ENCODE assay signal across 1 cellular context in the genomic region with DNA sequence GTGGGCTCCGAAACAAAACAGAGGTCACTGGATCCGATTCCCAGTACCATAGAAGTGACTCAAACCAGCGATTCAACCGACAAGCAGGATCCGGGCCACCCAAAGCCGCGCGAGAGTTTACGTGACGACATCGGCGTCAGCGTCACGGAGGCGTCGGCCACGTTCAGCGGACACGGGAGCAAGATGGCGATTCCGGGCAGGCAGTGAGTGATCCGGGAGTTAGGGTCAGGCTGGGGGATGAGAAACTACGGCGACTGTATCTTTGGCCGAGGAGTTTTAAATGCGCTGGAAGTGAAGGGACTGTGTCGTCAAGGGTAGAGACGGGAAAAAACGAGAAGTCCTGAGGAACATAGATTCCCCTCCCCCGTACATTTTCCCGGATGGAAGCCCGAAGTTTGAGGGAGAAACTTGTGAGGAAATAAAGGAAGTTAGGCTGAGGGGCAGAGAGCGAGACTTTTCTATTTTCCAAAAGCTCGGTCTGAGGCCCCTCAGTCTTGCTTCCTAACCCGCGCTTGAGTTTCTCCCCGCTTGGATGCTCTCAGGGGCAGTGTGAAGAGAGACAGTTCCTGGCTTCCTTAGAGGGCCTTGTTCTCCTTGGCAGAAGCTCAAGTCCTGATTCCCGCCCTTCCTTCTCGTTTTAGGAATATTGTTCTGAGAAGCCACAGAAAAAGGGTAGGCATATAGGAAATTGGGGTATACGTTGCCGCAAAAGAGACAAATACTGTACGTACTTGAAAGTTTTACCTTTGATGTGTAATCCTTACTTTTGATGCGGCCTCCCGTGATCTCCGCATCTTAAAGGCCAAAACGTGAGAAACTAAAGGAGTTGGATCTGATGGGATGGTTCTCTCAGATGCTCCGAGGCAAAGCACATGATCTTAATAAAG.
TF ChIP-seq lines count a peak whose summit lies in the region.

A gene with protein sequence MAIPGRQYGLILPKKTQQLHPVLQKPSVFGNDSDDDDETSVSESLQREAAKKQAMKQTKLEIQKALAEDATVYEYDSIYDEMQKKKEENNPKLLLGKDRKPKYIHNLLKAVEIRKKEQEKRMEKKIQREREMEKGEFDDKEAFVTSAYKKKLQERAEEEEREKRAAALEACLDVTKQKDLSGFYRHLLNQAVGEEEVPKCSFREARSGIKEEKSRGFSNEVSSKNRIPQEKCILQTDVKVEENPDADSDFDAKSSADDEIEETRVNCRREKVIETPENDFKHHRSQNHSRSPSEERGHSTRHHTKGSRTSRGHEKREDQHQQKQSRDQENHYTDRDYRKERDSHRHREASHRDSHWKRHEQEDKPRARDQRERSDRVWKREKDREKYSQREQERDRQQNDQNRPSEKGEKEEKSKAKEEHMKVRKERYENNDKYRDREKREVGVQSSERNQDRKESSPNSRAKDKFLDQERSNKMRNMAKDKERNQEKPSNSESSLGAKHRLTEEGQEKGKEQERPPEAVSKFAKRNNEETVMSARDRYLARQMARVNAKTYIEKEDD (plus strand): TSS at position 156 of the 887 bp plus-strand sequence. CDS start 28 bp downstream, at position 184.

TF ChIP-seq in HepG2, 621 proteins besides CTCF, POLR2A, EP300 and RAD21 (continued from another document and continues in another):
- TF ChIP-seq, protein P1, sequence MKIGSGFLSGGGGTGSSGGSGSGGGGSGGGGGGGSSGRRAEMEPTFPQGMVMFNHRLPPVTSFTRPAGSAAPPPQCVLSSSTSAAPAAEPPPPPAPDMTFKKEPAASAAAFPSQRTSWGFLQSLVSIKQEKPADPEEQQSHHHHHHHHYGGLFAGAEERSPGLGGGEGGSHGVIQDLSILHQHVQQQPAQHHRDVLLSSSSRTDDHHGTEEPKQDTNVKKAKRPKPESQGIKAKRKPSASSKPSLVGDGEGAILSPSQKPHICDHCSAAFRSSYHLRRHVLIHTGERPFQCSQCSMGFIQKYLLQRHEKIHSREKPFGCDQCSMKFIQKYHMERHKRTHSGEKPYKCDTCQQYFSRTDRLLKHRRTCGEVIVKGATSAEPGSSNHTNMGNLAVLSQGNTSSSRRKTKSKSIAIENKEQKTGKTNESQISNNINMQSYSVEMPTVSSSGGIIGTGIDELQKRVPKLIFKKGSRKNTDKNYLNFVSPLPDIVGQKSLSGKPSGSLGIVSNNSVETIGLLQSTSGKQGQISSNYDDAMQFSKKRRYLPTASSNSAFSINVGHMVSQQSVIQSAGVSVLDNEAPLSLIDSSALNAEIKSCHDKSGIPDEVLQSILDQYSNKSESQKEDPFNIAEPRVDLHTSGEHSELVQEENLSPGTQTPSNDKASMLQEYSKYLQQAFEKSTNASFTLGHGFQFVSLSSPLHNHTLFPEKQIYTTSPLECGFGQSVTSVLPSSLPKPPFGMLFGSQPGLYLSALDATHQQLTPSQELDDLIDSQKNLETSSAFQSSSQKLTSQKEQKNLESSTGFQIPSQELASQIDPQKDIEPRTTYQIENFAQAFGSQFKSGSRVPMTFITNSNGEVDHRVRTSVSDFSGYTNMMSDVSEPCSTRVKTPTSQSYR (CRISPR knock-in tag; IDR thresholded peaks at IDR 0.05; ENCODE audit: borderline replicate concordance): peak; percentile 36; the same call in 1 of the 2 replicates
- TF ChIP-seq RXRB (CRISPR knock-in tag; IDR thresholded peaks at IDR 0.05; ENCODE audit: borderline replicate concordance): peak; percentile 50
- TF ChIP-seq, protein P2, sequence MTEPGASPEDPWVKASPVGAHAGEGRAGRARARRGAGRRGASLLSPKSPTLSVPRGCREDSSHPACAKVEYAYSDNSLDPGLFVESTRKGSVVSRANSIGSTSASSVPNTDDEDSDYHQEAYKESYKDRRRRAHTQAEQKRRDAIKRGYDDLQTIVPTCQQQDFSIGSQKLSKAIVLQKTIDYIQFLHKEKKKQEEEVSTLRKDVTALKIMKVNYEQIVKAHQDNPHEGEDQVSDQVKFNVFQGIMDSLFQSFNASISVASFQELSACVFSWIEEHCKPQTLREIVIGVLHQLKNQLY (CRISPR knock-in tag; IDR thresholded peaks at IDR 0.05): peak; percentile 9; the same call in 1 of the 2 replicates
- no peak; the same call in 1 of the 2 replicates for TF ChIP-seq WIZ (CRISPR knock-in tag; IDR thresholded peaks at IDR 0.05)
- TF ChIP-seq ELF4 (CRISPR knock-in tag; IDR thresholded peaks at IDR 0.05; ENCODE audit: borderline replicate concordance): peak; percentile 78
- TF ChIP-seq RCOR2 (CRISPR knock-in tag; IDR thresholded peaks at IDR 0.05): peak; percentile 30; the same call in 1 of the 2 replicates
- TF ChIP-seq KAT7 (CRISPR knock-in tag; IDR thresholded peaks at IDR 0.05; ENCODE audit: borderline replicate concordance): 0 out of 2 replicates have a peak, but pooled peaks have one; percentile 18
- TF ChIP-seq ZNF143 (CRISPR knock-in tag; IDR thresholded peaks at IDR 0.05): peak; percentile 40; the same call in 1 of the 2 replicates
- TF ChIP-seq, protein P3, sequence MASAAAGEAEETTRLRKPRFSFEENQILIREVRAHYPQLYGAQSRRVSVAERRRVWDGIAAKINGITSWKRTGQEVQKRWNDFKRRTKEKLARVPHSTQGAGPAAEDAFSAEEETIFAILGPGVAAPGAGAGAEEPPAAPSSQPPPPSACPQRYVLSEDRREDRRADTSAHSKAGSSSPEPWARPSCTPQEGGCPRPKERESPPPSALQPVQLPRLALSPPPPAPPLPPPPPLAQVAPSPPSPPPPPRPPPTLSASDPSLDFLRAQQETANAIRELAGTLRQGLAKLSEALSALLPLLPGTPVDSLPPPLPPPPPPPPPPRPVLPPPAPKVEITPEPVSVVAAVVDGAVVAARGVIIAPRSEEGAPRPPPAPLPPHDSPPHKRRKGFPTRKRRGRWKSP (CRISPR knock-in tag; IDR thresholded peaks at IDR 0.05): no peak; the same call in 1 of the 2 replicates
- peak; percentile 21; the same call in 1 of the 2 replicates for TF ChIP-seq SIN3B (IDR thresholded peaks at IDR 0.05; ENCODE audit: low read length)
- peak; percentile 91 for TF ChIP-seq KMT2B (CRISPR knock-in tag; IDR thresholded peaks at IDR 0.05)
- no peak for TF ChIP-seq FOXP1 (IDR thresholded peaks at IDR 0.05)
- TF ChIP-seq FOXP1 (CRISPR knock-in tag; IDR thresholded peaks at IDR 0.05): peak; percentile 24; the same call in 1 of the 2 replicates
- no peak for TF ChIP-seq ZFP1 (CRISPR knock-in tag; IDR thresholded peaks at IDR 0.05)
- no peak for TF ChIP-seq RELA (CRISPR knock-in tag; IDR thresholded peaks at IDR 0.05)
- TF ChIP-seq RFXAP (CRISPR knock-in tag; IDR thresholded peaks at IDR 0.05; ENCODE audit: borderline replicate concordance): peak; percentile 86; the same call in 1 of the 2 replicates
- TF ChIP-seq, protein P4, sequence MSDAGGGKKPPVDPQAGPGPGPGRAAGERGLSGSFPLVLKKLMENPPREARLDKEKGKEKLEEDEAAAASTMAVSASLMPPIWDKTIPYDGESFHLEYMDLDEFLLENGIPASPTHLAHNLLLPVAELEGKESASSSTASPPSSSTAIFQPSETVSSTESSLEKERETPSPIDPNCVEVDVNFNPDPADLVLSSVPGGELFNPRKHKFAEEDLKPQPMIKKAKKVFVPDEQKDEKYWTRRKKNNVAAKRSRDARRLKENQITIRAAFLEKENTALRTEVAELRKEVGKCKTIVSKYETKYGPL (CRISPR knock-in tag; IDR thresholded peaks at IDR 0.05): no peak
- peak; percentile 41 for TF ChIP-seq SOX5 (CRISPR knock-in tag; IDR thresholded peaks at IDR 0.05; ENCODE audit: borderline replicate concordance)
- peak; percentile 78 for TF ChIP-seq ZNF792 (CRISPR knock-in tag; IDR thresholded peaks at IDR 0.05)
- peak; percentile 53; the same call in 1 of the 2 replicates for TF ChIP-seq BORCS8-MEF2B (CRISPR knock-in tag; IDR thresholded peaks at IDR 0.05)
- no peak for TF ChIP-seq NR2F6 (IDR thresholded peaks at IDR 0.05)
- TF ChIP-seq NR2F6 (CRISPR knock-in tag; IDR thresholded peaks at IDR 0.05): 0 out of 2 replicates have a peak, but pooled peaks have one; percentile 23
- TF ChIP-seq, protein P5, sequence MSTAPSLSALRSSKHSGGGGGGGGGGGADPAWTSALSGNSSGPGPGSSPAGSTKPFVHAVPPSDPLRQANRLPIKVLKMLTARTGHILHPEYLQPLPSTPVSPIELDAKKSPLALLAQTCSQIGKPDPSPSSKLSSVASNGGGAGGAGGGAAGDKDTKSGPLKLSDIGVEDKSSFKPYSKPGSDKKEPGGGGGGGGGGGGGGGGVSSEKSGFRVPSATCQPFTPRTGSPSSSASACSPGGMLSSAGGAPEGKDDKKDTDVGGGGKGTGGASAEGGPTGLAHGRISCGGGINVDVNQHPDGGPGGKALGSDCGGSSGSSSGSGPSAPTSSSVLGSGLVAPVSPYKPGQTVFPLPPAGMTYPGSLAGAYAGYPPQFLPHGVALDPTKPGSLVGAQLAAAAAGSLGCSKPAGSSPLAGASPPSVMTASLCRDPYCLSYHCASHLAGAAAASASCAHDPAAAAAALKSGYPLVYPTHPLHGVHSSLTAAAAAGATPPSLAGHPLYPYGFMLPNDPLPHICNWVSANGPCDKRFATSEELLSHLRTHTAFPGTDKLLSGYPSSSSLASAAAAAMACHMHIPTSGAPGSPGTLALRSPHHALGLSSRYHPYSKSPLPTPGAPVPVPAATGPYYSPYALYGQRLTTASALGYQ (CRISPR knock-in tag; IDR thresholded peaks at IDR 0.05): peak; percentile 50; the same call in 1 of the 2 replicates
- peak; percentile 97 for TF ChIP-seq YY1 (IDR thresholded peaks at IDR 0.05; ENCODE audit: insufficient read depth, insufficient replicate concordance, low read depth, low read length)
- TF ChIP-seq, protein P6, sequence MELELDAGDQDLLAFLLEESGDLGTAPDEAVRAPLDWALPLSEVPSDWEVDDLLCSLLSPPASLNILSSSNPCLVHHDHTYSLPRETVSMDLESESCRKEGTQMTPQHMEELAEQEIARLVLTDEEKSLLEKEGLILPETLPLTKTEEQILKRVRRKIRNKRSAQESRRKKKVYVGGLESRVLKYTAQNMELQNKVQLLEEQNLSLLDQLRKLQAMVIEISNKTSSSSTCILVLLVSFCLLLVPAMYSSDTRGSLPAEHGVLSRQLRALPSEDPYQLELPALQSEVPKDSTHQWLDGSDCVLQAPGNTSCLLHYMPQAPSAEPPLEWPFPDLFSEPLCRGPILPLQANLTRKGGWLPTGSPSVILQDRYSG (CRISPR knock-in tag; IDR thresholded peaks at IDR 0.05): no peak
- TF ChIP-seq, protein P7, sequence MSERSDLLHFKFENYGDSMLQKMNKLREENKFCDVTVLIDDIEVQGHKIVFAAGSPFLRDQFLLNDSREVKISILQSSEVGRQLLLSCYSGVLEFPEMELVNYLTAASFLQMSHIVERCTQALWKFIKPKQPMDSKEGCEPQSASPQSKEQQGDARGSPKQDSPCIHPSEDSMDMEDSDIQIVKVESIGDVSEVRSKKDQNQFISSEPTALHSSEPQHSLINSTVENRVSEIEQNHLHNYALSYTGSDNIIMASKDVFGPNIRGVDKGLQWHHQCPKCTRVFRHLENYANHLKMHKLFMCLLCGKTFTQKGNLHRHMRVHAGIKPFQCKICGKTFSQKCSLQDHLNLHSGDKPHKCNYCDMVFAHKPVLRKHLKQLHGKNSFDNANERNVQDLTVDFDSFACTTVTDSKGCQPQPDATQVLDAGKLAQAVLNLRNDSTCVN (CRISPR knock-in tag; IDR thresholded peaks at IDR 0.05; ENCODE audit: borderline replicate concordance): 0 out of 2 replicates have a peak, but pooled peaks have one; percentile 54
- peak; percentile 76; the same call in 1 of the 2 replicates for TF ChIP-seq NKX3-1 (CRISPR knock-in tag; IDR thresholded peaks at IDR 0.05)
- peak; percentile 71; the same call in 1 of the 2 replicates for TF ChIP-seq ZNF446 (CRISPR knock-in tag; IDR thresholded peaks at IDR 0.05)
- peak; percentile 55; the same call in 1 of the 2 replicates for TF ChIP-seq ATF7 (IDR thresholded peaks at IDR 0.05)
- TF ChIP-seq ATF7 (CRISPR knock-in tag; IDR thresholded peaks at IDR 0.05): peak; percentile 84; the same call in 1 of the 2 replicates
- no peak for TF ChIP-seq ZNF17 (CRISPR knock-in tag; IDR thresholded peaks at IDR 0.05)
- peak; percentile 73 for TF ChIP-seq MED1 (CRISPR knock-in tag; IDR thresholded peaks at IDR 0.05)
- peak; percentile 39; the same call in 1 of the 2 replicates for TF ChIP-seq CEBPB (IDR thresholded peaks at IDR 0.05; ENCODE audit: borderline replicate concordance, low read depth, low read length)
- TF ChIP-seq, protein P8, sequence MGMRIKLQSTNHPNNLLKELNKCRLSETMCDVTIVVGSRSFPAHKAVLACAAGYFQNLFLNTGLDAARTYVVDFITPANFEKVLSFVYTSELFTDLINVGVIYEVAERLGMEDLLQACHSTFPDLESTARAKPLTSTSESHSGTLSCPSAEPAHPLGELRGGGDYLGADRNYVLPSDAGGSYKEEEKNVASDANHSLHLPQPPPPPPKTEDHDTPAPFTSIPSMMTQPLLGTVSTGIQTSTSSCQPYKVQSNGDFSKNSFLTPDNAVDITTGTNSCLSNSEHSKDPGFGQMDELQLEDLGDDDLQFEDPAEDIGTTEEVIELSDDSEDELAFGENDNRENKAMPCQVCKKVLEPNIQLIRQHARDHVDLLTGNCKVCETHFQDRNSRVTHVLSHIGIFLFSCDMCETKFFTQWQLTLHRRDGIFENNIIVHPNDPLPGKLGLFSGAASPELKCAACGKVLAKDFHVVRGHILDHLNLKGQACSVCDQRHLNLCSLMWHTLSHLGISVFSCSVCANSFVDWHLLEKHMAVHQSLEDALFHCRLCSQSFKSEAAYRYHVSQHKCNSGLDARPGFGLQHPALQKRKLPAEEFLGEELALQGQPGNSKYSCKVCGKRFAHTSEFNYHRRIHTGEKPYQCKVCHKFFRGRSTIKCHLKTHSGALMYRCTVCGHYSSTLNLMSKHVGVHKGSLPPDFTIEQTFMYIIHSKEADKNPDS (CRISPR knock-in tag; IDR thresholded peaks at IDR 0.05): no peak
- 0 out of 2 replicates have a peak, but pooled peaks have one; percentile 43 for TF ChIP-seq FOXC1 (CRISPR knock-in tag; IDR thresholded peaks at IDR 0.05; ENCODE audit: borderline replicate concordance)
- no peak for TF ChIP-seq NONO (IDR thresholded peaks at IDR 0.05)
- TF ChIP-seq NONO (CRISPR knock-in tag; conservative IDR thresholded peaks at IDR 0.05): peak; percentile 90
- peak; percentile 56 for TF ChIP-seq ZNF331 (CRISPR knock-in tag; IDR thresholded peaks at IDR 0.05)
- TF ChIP-seq, protein P9, sequence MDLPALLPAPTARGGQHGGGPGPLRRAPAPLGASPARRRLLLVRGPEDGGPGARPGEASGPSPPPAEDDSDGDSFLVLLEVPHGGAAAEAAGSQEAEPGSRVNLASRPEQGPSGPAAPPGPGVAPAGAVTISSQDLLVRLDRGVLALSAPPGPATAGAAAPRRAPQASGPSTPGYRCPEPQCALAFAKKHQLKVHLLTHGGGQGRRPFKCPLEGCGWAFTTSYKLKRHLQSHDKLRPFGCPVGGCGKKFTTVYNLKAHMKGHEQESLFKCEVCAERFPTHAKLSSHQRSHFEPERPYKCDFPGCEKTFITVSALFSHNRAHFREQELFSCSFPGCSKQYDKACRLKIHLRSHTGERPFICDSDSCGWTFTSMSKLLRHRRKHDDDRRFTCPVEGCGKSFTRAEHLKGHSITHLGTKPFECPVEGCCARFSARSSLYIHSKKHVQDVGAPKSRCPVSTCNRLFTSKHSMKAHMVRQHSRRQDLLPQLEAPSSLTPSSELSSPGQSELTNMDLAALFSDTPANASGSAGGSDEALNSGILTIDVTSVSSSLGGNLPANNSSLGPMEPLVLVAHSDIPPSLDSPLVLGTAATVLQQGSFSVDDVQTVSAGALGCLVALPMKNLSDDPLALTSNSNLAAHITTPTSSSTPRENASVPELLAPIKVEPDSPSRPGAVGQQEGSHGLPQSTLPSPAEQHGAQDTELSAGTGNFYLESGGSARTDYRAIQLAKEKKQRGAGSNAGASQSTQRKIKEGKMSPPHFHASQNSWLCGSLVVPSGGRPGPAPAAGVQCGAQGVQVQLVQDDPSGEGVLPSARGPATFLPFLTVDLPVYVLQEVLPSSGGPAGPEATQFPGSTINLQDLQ (CRISPR knock-in tag; IDR thresholded peaks at IDR 0.05): no peak
- TF ChIP-seq JDP2 (CRISPR knock-in tag; IDR thresholded peaks at IDR 0.05; ENCODE audit: borderline replicate concordance): no peak; the same call in 1 of the 2 replicates
- TF ChIP-seq MEIS1 (CRISPR knock-in tag; IDR thresholded peaks at IDR 0.05; ENCODE audit: borderline replicate concordance): peak; percentile 83; the same call in 1 of the 2 replicates
